In genomic region chr15:44550256-44550655, GRCh38 we compare ENCODE assay signal across 8 cellular contexts. TPM values are rescaled to one million over a fixed set of nuclear protein-coding genes. Genes with fewer than 3 reads are reported as not detected.
A peak's percentile ranks its signal among the peaks of the same experiment; 100 is the strongest.
DNase-seq lines count a peak whose midpoint lies in the region; ATAC-seq and TF ChIP-seq lines count a peak whose summit lies in the region.

No MANE protein-coding gene starts in this region.

- ATAC-seq in body of pancreas (peak; percentile 45), right lobe of liver (peak; percentile 29 to 59 (median 40)), GM18519 (IDR thresholded peaks at IDR 0.05; ENCODE audit: low FRiP score, unreplicated experiment) (no peak)

- intact Hi-C loops in body of pancreas (cut with DNase I) (no loop called here), right lobe of liver (cut with DNase I) (no loop called here), head of caudate nucleus (cut with DNase I) (no loop called here)

- TF ChIP-seq CTCF in BE2C (IDR thresholded peaks at IDR 0.05; ENCODE audit: low read depth, low read length) (peak; percentile 39), body of pancreas (IDR thresholded peaks at IDR 0.05) (peak in 6 of 7 experiments; percentile 12 to 54 (median 36)), right lobe of liver (IDR thresholded peaks at IDR 0.05) (peak; percentile 18 to 45 (median 37)), GM20000 (IDR thresholded peaks at IDR 0.05; ENCODE audit: extremely low read depth, missing control alignments) (no peak)

- H3K9me3 ChIP-seq in BE2C (no peaks in the 10 kb centered on the region), body of pancreas (peaks cover 0 to 3% (median 0%) of the 10 kb centered on the region in 3 donors), right lobe of liver (no peaks in the 10 kb centered on the region)

- no peak for TF ChIP-seq POLR2A in body of pancreas (IDR thresholded peaks at IDR 0.05)
- no peak for TF ChIP-seq POLR2A in right lobe of liver (IDR thresholded peaks at IDR 0.05)

- no peak overlapping the region for H3K27ac ChIP-seq in body of pancreas
- no peak overlapping the region for H3K27ac ChIP-seq in right lobe of liver

- H3K4me3 ChIP-seq in BE2C (ENCODE audit: low read depth, low read length), result no peak overlapping the region
- H3K4me3 ChIP-seq in body of pancreas, result no peak overlapping the region
- no peak overlapping the region for H3K4me3 ChIP-seq in right lobe of liver

- H3K27me3 ChIP-seq in BE2C, result no peaks in the 10 kb centered on the region
- no peaks in the 10 kb centered on the region for H3K27me3 ChIP-seq in body of pancreas
- no peaks in the 10 kb centered on the region for H3K27me3 ChIP-seq in right lobe of liver

- DNase-seq in BE2C (no peak), HT-29 (ENCODE audit: low spot score) (peak; percentile 58), body of pancreas (no peak), right lobe of liver (no peak), head of caudate nucleus (no peak), GM20000 (ENCODE audit: low spot score) (no peak)
- DNase-seq in activated CD4-positive, alpha-beta T cell treated with anti-CD3 and anti-CD28 coated beads, Interleukin-2, amount 50 U/mL, for 48 hours, result no peak

- peaks cover 29% of the 10 kb centered on the region for H3K4me1 ChIP-seq in BE2C
- H3K4me1 ChIP-seq in body of pancreas, result peaks cover 27% of the 10 kb centered on the region
- H3K4me1 ChIP-seq in right lobe of liver, result no peaks in the 10 kb centered on the region

- 32% methylated on average over 3 of the region's 3 CpGs for WGBS in body of pancreas, 2 donors
- 30% methylated on average over 3 of the region's 3 CpGs for WGBS in right lobe of liver (ENCODE audit: insufficient coverage, low coverage, low lambda C conversion rate, missing lambda C conversion rate)

- H3K36me3 ChIP-seq in BE2C (peaks cover 50% of the 10 kb centered on the region), body of pancreas (replicated peaks in 1 of 2; ENCODE audit: insufficient read depth in 1 of 2, low read depth in 2 of 2) (peaks cover 5 to 20% of the 10 kb centered on the region in 2 donors), right lobe of liver (peaks cover 0 to 40% (median 12%) of the 10 kb centered on the region in 4 donors)

RNA-seq across cellular contexts. Expression of gene EIF3J, which starts 13.3 kb away (rescaled TPM):
- 121 TPM for polyA plus RNA-seq in BE2C (2012; ENCODE audit: insufficient read depth, insufficient read length, low read depth)
- 25.6 and 29.8 TPM in 2 replicates for total RNA-seq in HT-29 (2014; rRNA removed; shearing (Covaris generic))
- 10 to 100 TPM; 38.7 to 66.3 TPM for total RNA-seq in body of pancreas
- total RNA-seq in right lobe of liver, result 10 to 100 TPM; 30.1 to 59.8 (median 45.9) TPM
